ENCODE assay signal across 7 cellular contexts in genomic region chr15:77976760-77977525, GRCh38.
DNase-seq lines count a peak whose midpoint lies in the region; ATAC-seq and TF ChIP-seq lines count a peak whose summit lies in the region.
"Not testable (repeated sequence)": the region's sequence is repeated elsewhere in the genome, so short reads cannot be mapped to it uniquely, and the experiment has no call there.

No MANE protein-coding gene starts in this region.

- not testable (repeated sequence) for H3K27ac ChIP-seq in HEK293 (ENCODE audit: extremely low read depth, low read depth, low read length); colonic mucosa; left lung; mesenchymal stem cell (ENCODE audit: low read length, poor library complexity, severe bottlenecking); trophoblast cell (ENCODE audit: low read depth, low read length)

- peak; percentile 47 for DNase-seq in activated CD8-positive, alpha-beta memory T cell treated with anti-CD3 and anti-CD28 coated beads, Interleukin-2, amount 50 U/mL, for 48 hours
- DNase-seq in colonic mucosa, result peak; percentile 16
- peak; percentile 17 to 74 for DNase-seq in left lung
- not testable (repeated sequence) for DNase-seq in mesenchymal stem cell, trophoblast cell
- peak; percentile 65 for DNase-seq in type B pancreatic cell (ENCODE audit: extremely low spot score, unreplicated experiment)

- not testable (repeated sequence) for H3K9me3 Mint-ChIP-seq in type B pancreatic cell

- not testable (repeated sequence) for H3K4me3 Mint-ChIP-seq in type B pancreatic cell

- not testable (repeated sequence) for H4K91ac ChIP-seq in mesenchymal stem cell (ENCODE audit: low read length)
- peak overlapping the region; percentile 45 for H4K91ac ChIP-seq in trophoblast cell (ENCODE audit: low read depth, low read length)

- intact Hi-C loops in colonic mucosa (cut with DNase I); left lung (cut with DNase I): not testable (repeated sequence)

- 82% methylated on average over 22 of the region's 26 CpGs for WGBS in mesenchymal stem cell
- no CpG with 5 or more reads among the region's 26 CpGs for WGBS in trophoblast cell (ENCODE audit: extremely low coverage, insufficient coverage, insufficient read length)

- not testable (repeated sequence) for H3K36me3 Mint-ChIP-seq in type B pancreatic cell

- not testable (repeated sequence) for ATAC-seq in left lung

- H3K14ac ChIP-seq in mesenchymal stem cell (ENCODE audit: low read length in 2 of 2) (peak overlapping the region in 1 of 2 experiments; percentile 28), trophoblast cell (ENCODE audit: low read length) (peak overlapping the region; percentile 28)

- not testable (repeated sequence) for H3K79me2 ChIP-seq in trophoblast cell (ENCODE audit: control insufficient read depth, insufficient read depth, low read length, poor library complexity)

- not testable (repeated sequence) for H4K8ac ChIP-seq in mesenchymal stem cell (ENCODE audit: low read length)
- peak overlapping the region; percentile 50 for H4K8ac ChIP-seq in trophoblast cell (ENCODE audit: low read depth, low read length)

- not testable (repeated sequence) for H3K27ac Mint-ChIP-seq in type B pancreatic cell

- peak overlapping the region in 1 of 2 experiments; percentile 25 for H2BK12ac ChIP-seq in mesenchymal stem cell (ENCODE audit: low read length in 2 of 2)
- H2BK12ac ChIP-seq in trophoblast cell (ENCODE audit: low read length), result not testable (repeated sequence)

- peak overlapping the region; percentile 19 for H2BK120ac ChIP-seq in mesenchymal stem cell (ENCODE audit: low read depth, low read length)
- H2BK120ac ChIP-seq in trophoblast cell (ENCODE audit: insufficient read depth, low read length, poor library complexity), result not testable (repeated sequence)

- not testable (repeated sequence) for H3K4me3 ChIP-seq in HEK293 (ENCODE audit: low read depth, low read length); colonic mucosa; left lung; mesenchymal stem cell (ENCODE audit: insufficient read depth in 1 of 2, low read depth in 1 of 2, low read length in 2 of 2); trophoblast cell (ENCODE audit: low read depth, low read length)

- not testable (repeated sequence) for H3K23ac ChIP-seq in mesenchymal stem cell (ENCODE audit: low read length in 2 of 2); trophoblast cell (ENCODE audit: low read length)

- H2BK5ac ChIP-seq in mesenchymal stem cell (ENCODE audit: low read depth, low read length, poor library complexity, severe bottlenecking); trophoblast cell (ENCODE audit: low read depth, low read length, poor library complexity): not testable (repeated sequence)

- TF ChIP-seq CTCF in HEK293 (tag by site-specific recombination; IDR thresholded peaks at IDR 0.05); colonic mucosa (IDR thresholded peaks at IDR 0.05); left lung (IDR thresholded peaks at IDR 0.05); type B pancreatic cell (conservative IDR thresholded peaks at IDR 0.05): not testable (repeated sequence)

- not testable (repeated sequence) for H4K12ac ChIP-seq in trophoblast cell (ENCODE audit: low read depth, low read length)

- not testable (repeated sequence) for H3K36me3 ChIP-seq in HEK293 (ENCODE audit: control insufficient read depth in 2 of 2, insufficient read depth in 1 of 2, low read length in 2 of 2); colonic mucosa; left lung; mesenchymal stem cell (ENCODE audit: control insufficient read depth in 1 of 2, insufficient read depth in 2 of 2, low read depth in 1 of 2, low read length in 2 of 2); trophoblast cell (ENCODE audit: control insufficient read depth in 1 of 2, insufficient read depth in 2 of 2, low read length in 2 of 2)

- H3K9ac ChIP-seq in colonic mucosa (ENCODE audit: low read depth in 2 of 2, low read length in 2 of 2); mesenchymal stem cell (ENCODE audit: low read length); trophoblast cell (ENCODE audit: low read length): not testable (repeated sequence)

- not testable (repeated sequence) for H3K4me2 ChIP-seq in mesenchymal stem cell (ENCODE audit: low read length, poor library complexity, severe bottlenecking); trophoblast cell (ENCODE audit: low read length)

- CTCF ChIA-PET in HEK293 (lab: Yijun Ruan, JAX), result interaction anchor here (0.7 kb wide), 2 partner anchors 10 to 131 kb away, joined by 3 read pairs; no protein-coding TSS in a partner anchor

- not testable (repeated sequence) for H2AFZ ChIP-seq in mesenchymal stem cell (ENCODE audit: low read depth, low read length); trophoblast cell (ENCODE audit: insufficient read depth, low read length, poor library complexity)

- not testable (repeated sequence) for H3K79me1 ChIP-seq in mesenchymal stem cell (replicated peaks; ENCODE audit: low read length, poor library complexity, severe bottlenecking)
- peaks cover 12% of the 10 kb centered on the region for H3K79me1 ChIP-seq in trophoblast cell (ENCODE audit: low read length)

- H3K4me1 Mint-ChIP-seq in type B pancreatic cell (ENCODE audit: unreplicated experiment), result not testable (repeated sequence)

- not testable (repeated sequence) for H3K4me1 ChIP-seq in HEK293 (ENCODE audit: control insufficient read depth, insufficient read depth, low read length); colonic mucosa; left lung
- H3K4me1 ChIP-seq in mesenchymal stem cell (ENCODE audit: control insufficient read depth, insufficient read depth, low read depth, low read length) (peaks cover 22% of the 10 kb centered on the region), trophoblast cell (ENCODE audit: control insufficient read depth in 1 of 2, insufficient read depth in 2 of 2, low read length in 2 of 2) (peaks cover 20 to 25% of the 10 kb centered on the region in 2 experiments)

- H3K4ac ChIP-seq in mesenchymal stem cell (ENCODE audit: low read depth in 1 of 2, low read length in 2 of 2), result not testable (repeated sequence)
- H3K4ac ChIP-seq in trophoblast cell (ENCODE audit: low read depth, low read length), result peak overlapping the region; percentile 25

- H3K9me3 ChIP-seq in HEK293 (ENCODE audit: control insufficient read depth, insufficient read depth, low read depth, low read length); colonic mucosa; left lung; mesenchymal stem cell (ENCODE audit: control insufficient read depth, low read length); trophoblast cell (ENCODE audit: insufficient read depth, low read depth, low read length): not testable (repeated sequence)

- H2BK15ac ChIP-seq in mesenchymal stem cell (ENCODE audit: low read depth, poor library complexity, severe bottlenecking), result not testable (repeated sequence)

- H3K27me3 ChIP-seq in colonic mucosa; left lung; mesenchymal stem cell (ENCODE audit: control insufficient read depth in 1 of 2, insufficient read depth in 1 of 2, low read length in 2 of 2); trophoblast cell (ENCODE audit: insufficient read depth, low read length): not testable (repeated sequence)

- H3K27me3 Mint-ChIP-seq in type B pancreatic cell, result not testable (repeated sequence)

- H3K18ac ChIP-seq in mesenchymal stem cell (ENCODE audit: low read depth in 1 of 2, low read length in 2 of 2), result not testable (repeated sequence)
- H3K18ac ChIP-seq in trophoblast cell (ENCODE audit: low read length), result peak overlapping the region; percentile 58

- POLR2A ChIA-PET in HEK293 (lab: Yijun Ruan, JAX), result not testable (repeated sequence)

- not testable (repeated sequence) for H2AK5ac ChIP-seq in mesenchymal stem cell (ENCODE audit: low read length, severe bottlenecking); trophoblast cell (ENCODE audit: low read length)

TF ChIP-seq in HEK293, 187 proteins besides CTCF, POLR2A, EP300 and RAD21:
- 0 out of 2 replicates have a peak, but pooled peaks have one; percentile 11 for TF ChIP-seq ZFHX2 (tag by site-specific recombination; conservative IDR thresholded peaks at IDR 0.05)
